Comparison of ENCODE assay signal across 22 cellular contexts in the genomic region with DNA sequence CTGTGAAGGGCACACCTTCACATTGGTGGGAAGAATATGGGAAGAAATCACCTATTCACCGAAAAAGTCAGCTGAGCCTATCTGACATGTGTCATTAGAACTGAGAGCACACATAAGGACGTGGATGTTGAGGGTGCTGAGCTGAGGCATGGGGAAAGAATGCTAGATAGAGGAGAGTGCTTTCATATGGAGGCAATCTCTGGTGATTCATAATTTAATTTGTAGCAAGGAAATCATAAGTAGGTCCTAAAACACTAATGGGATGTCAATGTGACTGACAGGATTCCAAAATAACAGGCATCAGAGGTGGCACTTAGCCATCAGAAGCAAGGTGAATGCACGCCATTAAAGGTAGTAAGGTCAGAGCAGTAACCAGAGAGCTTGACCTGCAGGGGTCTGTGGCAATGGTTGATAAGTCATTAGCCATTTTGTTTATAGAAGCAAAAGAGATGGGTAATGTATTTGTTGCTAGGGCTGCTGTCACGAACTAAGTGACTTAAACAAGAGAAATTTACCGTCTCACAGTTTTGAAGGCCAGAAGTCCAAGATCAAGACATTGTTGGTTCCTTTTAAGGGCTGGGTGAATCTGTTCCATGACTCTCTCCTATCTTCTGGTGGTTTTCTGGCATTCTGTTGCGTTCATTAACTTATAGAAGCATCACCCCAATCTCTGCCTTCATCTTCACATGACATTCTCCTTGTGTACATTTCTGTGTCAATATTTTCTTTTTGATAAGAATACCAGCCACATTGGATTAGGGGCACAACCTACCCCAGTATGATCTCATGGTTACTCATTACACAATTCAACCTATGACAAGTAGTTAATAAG.
DNase-seq lines count a peak whose midpoint lies in the region; ATAC-seq and TF ChIP-seq lines count a peak whose summit lies in the region.
"Had no signal": no experiment of that assay in that cellular context is flagged by ENCODE, and none has a peak within 500 bp of the region (broad histone marks: within the 10 kb centered on the region; RNA-seq: fewer than 3 reads in every experiment).

No MANE protein-coding gene starts in this region.

- H3K27me3 ChIP-seq in PC-9 (ENCODE audit: insufficient read depth, low read depth), result no peaks in the 10 kb centered on the region
- H3K27me3 ChIP-seq: esophagus muscularis mucosa had no signal

- intact Hi-C loops in PC-9 (cut with micrococcal nuclease; ENCODE audit: unreplicated experiment), result no loop called here

- H3K9me3 ChIP-seq in PC-9 (ENCODE audit: insufficient read depth, low read depth), result no peaks in the 10 kb centered on the region
- H3K9me3 ChIP-seq: Caco-2, esophagus muscularis mucosa had no signal

- H3F3A ChIP-seq in PC-9 (ENCODE audit: insufficient read depth, low read depth), result no peaks in the 10 kb centered on the region

- DNase-seq in A172 (ENCODE audit: low spot score) (peak; percentile 47), GM04503 (ENCODE audit: low read depth) (peak; percentile 19), RPMI7951 (ENCODE audit: low read depth) (peak; percentile 53), fibroblast of peridontal ligament (ENCODE audit: extremely low read depth) (peak; percentile 56), G401 (ENCODE audit: low spot score) (no peak), DMS79 treated with DMSO at 0.1 percent for 48 hours (lab: John Stamatoyannopoulos, UW) (no peak), PC-9 (no peak)
- DNase-seq: activated effector memory CD4-positive, alpha-beta T cell treated with Interleukin-2 at 50 U/mL for 16 hours; aorta; dermis blood vessel endothelial cell; hippocampal formation; NCI-H1092 treated with DMSO at 0.1 percent for 48 hours; NCI-H2171 treated with DMSO at 0.1 percent for 48 hours; stimulated activated CD4-positive, alpha-beta T cell treated with anti-CD3 and anti-CD28 coated beads, Interleukin-15, amount 100 ng/mL, for 24 hours; stimulated activated naive CD8-positive, alpha-beta T cell treated with anti-CD3 and anti-CD28 coated beads, Interleukin-15, Interleukin-2, amounts not matched to agents 100 U/mL and 50 U/mL, for 24 hours; T-cell had no signal

- CTCF ChIA-PET in PC-9 (lab: Charles Lee), result no interaction called here

- ATAC-seq in HG02981 (IDR thresholded peaks at IDR 0.05; ENCODE audit: unreplicated experiment), result no peak
- ATAC-seq: K562; stimulated activated naive CD8-positive, alpha-beta T cell treated with anti-CD3 and anti-CD28 coated beads, Interleukin-15, Interleukin-2, amounts not matched to agents 100 U/mL and 50 U/mL, for 24 hours; T-cell; WTC11 had no signal

- POLR2A ChIA-PET in PC-9 (lab: Charles Lee; ENCODE audit: unreplicated experiment), result no interaction called here

- no TSS peak for BruUV-seq in PC-9 (replicated peaks; lab: Mats Ljungman, UMichigan)

- H3K27ac ChIP-seq in PC-9, result no peak overlapping the region
- H3K27ac ChIP-seq: esophagus muscularis mucosa, RWPE1 had no signal

- no peak overlapping the region for H2AFZ ChIP-seq in PC-9

- no peaks in the 10 kb centered on the region for H3K4me1 ChIP-seq in PC-9 (replicated peaks; ENCODE audit: insufficient read depth)

- no peak overlapping the region for H3K4me2 ChIP-seq in PC-9

- H3K4me3 ChIP-seq in PC-9, result no peak overlapping the region
- H3K4me3 ChIP-seq: esophagus muscularis mucosa, K562 had no signal

- H3K79me2 ChIP-seq in PC-9 (ENCODE audit: low read depth), result no peaks in the 10 kb centered on the region

- in situ Hi-C loops in G401 (cut with HindIII; ENCODE audit: low sequenced_read_pairs), result no loop called here

- no peaks in the 10 kb centered on the region for H3K36me3 ChIP-seq in PC-9 (ENCODE audit: low read depth)
- H3K36me3 ChIP-seq: esophagus muscularis mucosa had no signal

- TF ChIP-seq CTCF in PC-9 (conservative IDR thresholded peaks at IDR 0.05), result no peak

- H4K20me1 ChIP-seq in PC-9 (ENCODE audit: insufficient read depth), result no peaks in the 10 kb centered on the region

- H3K9me2 ChIP-seq in PC-9 (ENCODE audit: insufficient read depth), result no peaks in the 10 kb centered on the region

Comparison
In these comparisons a context has a peak if more than half of its experiments do, and no peak if none do; other contexts are left out.
1. DNase-seq: peak in A172 (single experiment), GM04503 (single experiment), RPMI7951 (single experiment) and fibroblast of peridontal ligament (single experiment); none in G401 (single experiment), DMS79 treated with DMSO at 0.1 percent for 48 hours (single experiment) and PC-9 (0 of 2).